ENCODE assay signal across 15 cellular contexts in genomic region chr13:113962386-113962785, GRCh38.
"Had no signal": no experiment of that assay in that cellular context is flagged by ENCODE, and none has a peak within 500 bp of the region (broad histone marks: within the 10 kb centered on the region; RNA-seq: fewer than 3 reads in every experiment).

No MANE protein-coding gene starts in this region.

- H3K36me3 ChIP-seq: heart left ventricle, transverse colon, uterus had no signal

- H3K4me1 ChIP-seq: esophagus muscularis mucosa, heart left ventricle, transverse colon, uterus had no signal

- H3K9me3 ChIP-seq: esophagus muscularis mucosa, uterus had no signal

- H3K4me3 ChIP-seq: esophagus muscularis mucosa, heart left ventricle, lung, transverse colon, uterus had no signal

- H3K27me3 ChIP-seq: esophagus muscularis mucosa, heart left ventricle, transverse colon, uterus had no signal

- ATAC-seq: activated T-cell treated with anti-CD3 and anti-CD28 coated beads, Interleukin-2, amount 50 U/mL, for 72 hours; heart left ventricle; left colon; stimulated activated memory B cell treated with anti-CD40 and anti-IgM and Interleukin-4, amounts not matched to agents 10 μg/mL and 1 μg/mL and 100 μg/mL, for 72 hours had no signal

- DNase-seq: activated CD4-positive, alpha-beta memory T cell treated with anti-CD3 and anti-CD28 coated beads for 36 hours; activated CD4-positive, alpha-beta T cell treated with anti-CD3 and anti-CD28 coated beads for 48 hours; activated effector memory CD4-positive, alpha-beta T cell treated with Interleukin-2 at 50 U/mL for 16 hours; activated T-cell treated with anti-CD3 and anti-CD28 coated beads, Interleukin-2, amount 50 U/mL, for 72 hours; anterior cingulate cortex; caudate nucleus; left colon; naive B cell; stimulated activated CD4-positive, alpha-beta T cell treated with anti-CD3 and anti-CD28 coated beads, Interleukin-2, amount 100 ng/mL, for 24 hours; transverse colon; uterus had no signal

- H3K27ac ChIP-seq: esophagus muscularis mucosa, heart left ventricle, transverse colon, uterus had no signal
